ENCODE assay signal across 20 cellular contexts in the genomic region with DNA sequence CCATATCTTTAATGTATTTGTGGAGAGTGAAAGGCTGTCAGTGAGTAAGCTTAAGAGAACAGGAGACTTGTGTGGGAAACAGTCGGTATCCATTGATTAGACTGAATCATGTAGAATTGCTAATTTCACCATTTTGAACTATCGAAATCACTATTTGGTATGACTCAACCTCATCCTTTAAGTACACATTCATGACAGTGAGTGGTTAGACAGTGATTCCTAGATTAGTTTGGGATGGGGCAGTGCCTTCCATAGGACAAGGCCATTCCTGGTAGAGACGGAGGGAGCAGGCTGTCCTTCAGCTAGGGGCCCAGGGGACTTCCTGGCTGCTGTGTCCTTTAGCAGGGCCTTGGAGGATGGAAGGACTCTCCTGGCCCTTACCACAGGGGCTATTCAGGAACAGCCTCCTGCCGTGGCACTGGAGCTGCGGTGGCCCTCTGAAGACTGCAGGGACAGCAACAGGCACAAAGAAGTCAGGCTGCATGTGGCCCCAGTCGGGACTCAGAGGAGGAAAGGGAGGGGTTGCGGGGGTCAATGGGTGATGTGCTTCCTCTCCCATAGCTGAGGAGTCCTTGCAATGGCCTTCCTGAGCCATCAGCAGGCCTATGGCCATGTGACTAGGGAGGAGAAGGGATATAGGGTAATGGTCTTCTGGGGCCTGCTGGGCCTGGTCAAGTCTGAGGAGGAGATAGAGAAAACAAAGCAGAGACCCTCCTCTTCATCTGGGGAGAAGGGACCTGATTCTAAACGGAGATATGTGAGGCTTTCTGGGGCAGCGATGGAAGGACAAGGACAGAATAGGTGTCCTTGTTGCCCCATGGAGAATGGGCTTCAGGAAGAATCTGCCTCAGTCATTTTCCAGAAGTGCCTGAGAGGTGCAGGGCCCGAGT. TPM values are rescaled to one million over a fixed set of nuclear protein-coding genes. Genes with fewer than 3 reads are reported as not detected.
"Had no signal": no experiment of that assay in that cellular context is flagged by ENCODE, and none has a peak within 500 bp of the region (broad histone marks: within the 10 kb centered on the region; RNA-seq: fewer than 3 reads in every experiment).

No MANE protein-coding gene starts in this region.

- H3K9me3 ChIP-seq: gastroesophageal sphincter, heart right ventricle, right atrium auricular region, upper lobe of left lung had no signal

- H3K4me3 Mint-ChIP-seq: activated B cell treated with CpG ODN at 0.5 μM for 24 hours; activated naive CD4-positive, alpha-beta T cell treated with anti-CD3 and anti-CD28 coated beads for 36 hours; activated T-helper 1 cell treated with anti-CD3 and anti-CD28 coated beads, Interleukin-12 subunit alpha, Interleukin-12 subunit beta, Interleukin-2, Interleukin-4 antibody, amounts not matched to agents 30 ng/mL and 10 ng/mL and 1 ng/mL, durations not matched to agents 14 hours and 24 hours and 36 hours; naive B cell; stimulated activated naive CD8-positive, alpha-beta T cell treated with anti-CD3 and anti-CD28 coated beads, Interleukin-15, Interleukin-2, amounts not matched to agents 100 ng/mL and 50 ng/mL, for 24 hours had no signal

- H3K4me1 ChIP-seq: gastroesophageal sphincter, heart right ventricle, right atrium auricular region, upper lobe of left lung had no signal

- H3K36me3 Mint-ChIP-seq: naive B cell had no signal

- H3K4me3 ChIP-seq: dorsolateral prefrontal cortex, gastroesophageal sphincter, heart right ventricle, right atrium auricular region, upper lobe of left lung had no signal

- H3K36me3 ChIP-seq: gastroesophageal sphincter, right atrium auricular region had no signal

- ATAC-seq: gastroesophageal sphincter, heart right ventricle had no signal

- H3K27ac ChIP-seq: dorsolateral prefrontal cortex, gastroesophageal sphincter, heart right ventricle, right atrium auricular region, upper lobe of left lung had no signal

- DNase-seq: activated B cell treated with CpG ODN at 0.5 μM for 24 hours; activated CD4-positive, alpha-beta T cell treated with anti-CD3 and anti-CD28 coated beads, Interleukin-2, amount 50 U/mL, for 48 hours; activated naive CD4-positive, alpha-beta T cell treated with anti-CD3 and anti-CD28 coated beads for 36 hours; dorsolateral prefrontal cortex; heart right ventricle; mammary epithelial cell; naive B cell; small intestine; stimulated activated CD4-positive, alpha-beta T cell treated with anti-CD3 and anti-CD28 coated beads, Interleukin-4, amount 100 ng/mL, for 4 hours; T-helper 2 cell; upper lobe of left lung had no signal

- H3K4me1 Mint-ChIP-seq: activated B cell treated with CpG ODN at 0.5 μM for 24 hours, naive B cell had no signal

- H3K27me3 Mint-ChIP-seq: stimulated activated naive CD8-positive, alpha-beta T cell treated with anti-CD3 and anti-CD28 coated beads, Interleukin-15, Interleukin-2, amounts not matched to agents 100 ng/mL and 50 ng/mL, for 24 hours had no signal

- H3K27ac Mint-ChIP-seq: activated B cell treated with CpG ODN at 0.5 μM for 24 hours; activated naive CD4-positive, alpha-beta T cell treated with anti-CD3 and anti-CD28 coated beads for 36 hours; activated T-helper 1 cell treated with anti-CD3 and anti-CD28 coated beads, Interleukin-12 subunit alpha, Interleukin-12 subunit beta, Interleukin-2, Interleukin-4 antibody, amounts not matched to agents 30 ng/mL and 10 ng/mL and 1 ng/mL, durations not matched to agents 14 hours and 24 hours and 36 hours; stimulated activated naive CD8-positive, alpha-beta T cell treated with anti-CD3 and anti-CD28 coated beads, Interleukin-15, Interleukin-2, amounts not matched to agents 100 ng/mL and 50 ng/mL, for 24 hours had no signal

- H3K27me3 ChIP-seq: right atrium auricular region, upper lobe of left lung had no signal

- H3K9me3 Mint-ChIP-seq: activated B cell treated with CpG ODN at 0.5 μM for 24 hours; activated naive CD4-positive, alpha-beta T cell treated with anti-CD3 and anti-CD28 coated beads for 36 hours; activated T-helper 1 cell treated with anti-CD3 and anti-CD28 coated beads, Interleukin-12 subunit alpha, Interleukin-12 subunit beta, Interleukin-2, Interleukin-4 antibody, amounts not matched to agents 30 ng/mL and 10 ng/mL and 1 ng/mL, durations not matched to agents 14 hours and 24 hours and 36 hours; stimulated activated naive CD8-positive, alpha-beta T cell treated with anti-CD3 and anti-CD28 coated beads, Interleukin-15, Interleukin-2, amounts not matched to agents 100 ng/mL and 50 ng/mL, for 24 hours had no signal

RNA-seq across cellular contexts. Expression of a gene that starts 10.7 kb away (rescaled TPM):
- total RNA-seq: activated B cell treated with CpG ODN at 0.5 μM for 24 hours; activated naive CD4-positive, alpha-beta T cell treated with anti-CD3 and anti-CD28 coated beads for 36 hours; activated T-helper 1 cell treated with anti-CD3 and anti-CD28 coated beads, Interleukin-12 subunit alpha, Interleukin-12 subunit beta, Interleukin-2, Interleukin-4 antibody, amounts not matched to agents 30 ng/mL and 10 ng/mL and 1 ng/mL, durations not matched to agents 14 hours and 24 hours and 36 hours; astrocyte; dorsolateral prefrontal cortex; gastroesophageal sphincter; heart right ventricle; mammary epithelial cell; right atrium auricular region; temporal lobe; upper lobe of left lung had no signal
- polyA plus RNA-seq: adipose tissue, esophagus, heart right ventricle, mammary epithelial cell, small intestine had no signal

RNA-seq across cellular contexts. Expression of a gene that starts 11.2 kb away (rescaled TPM):
- total RNA-seq: activated T-helper 1 cell treated with anti-CD3 and anti-CD28 coated beads, Interleukin-12 subunit alpha, Interleukin-12 subunit beta, Interleukin-2, Interleukin-4 antibody, amounts not matched to agents 30 ng/mL and 10 ng/mL and 1 ng/mL, durations not matched to agents 14 hours and 24 hours and 36 hours had no signal

RNA-seq across cellular contexts. Expression of a gene that starts 54.1 kb away (rescaled TPM):
- total RNA-seq: activated B cell treated with CpG ODN at 0.5 μM for 24 hours; activated naive CD4-positive, alpha-beta T cell treated with anti-CD3 and anti-CD28 coated beads for 36 hours; activated T-helper 1 cell treated with anti-CD3 and anti-CD28 coated beads, Interleukin-12 subunit alpha, Interleukin-12 subunit beta, Interleukin-2, Interleukin-4 antibody, amounts not matched to agents 30 ng/mL and 10 ng/mL and 1 ng/mL, durations not matched to agents 14 hours and 24 hours and 36 hours; astrocyte; dorsolateral prefrontal cortex; gastroesophageal sphincter; heart right ventricle; mammary epithelial cell; mononuclear cell; right atrium auricular region; temporal lobe had no signal
- polyA plus RNA-seq: heart right ventricle had no signal
